Comparison of ENCODE assay signal across 8 cellular contexts in genomic region chr5:173017087-173017486, GRCh38. TPM values are rescaled to one million over a fixed set of nuclear protein-coding genes. Genes with fewer than 3 reads are reported as not detected.
DNase-seq lines count a peak whose midpoint lies in the region; ATAC-seq and TF ChIP-seq lines count a peak whose summit lies in the region.
"Not testable (repeated sequence)": the region's sequence is repeated elsewhere in the genome, so short reads cannot be mapped to it uniquely, and the experiment has no call there.

No MANE protein-coding gene starts in this region.

- H3K4me1 ChIP-seq in PC-3 (ENCODE audit: insufficient read depth, low read length) (peaks cover 22% of the 10 kb centered on the region), cardiac muscle cell (ENCODE audit: low read depth) (peaks cover 24% of the 10 kb centered on the region), subcutaneous abdominal adipose tissue (ENCODE audit: control insufficient read depth in 5 of 5, insufficient read depth in 5 of 5, low read length in 5 of 5) (peaks cover 4 to 33% (median 29%) of the 10 kb centered on the region in 5 donors)
- not testable (repeated sequence) for H3K4me1 ChIP-seq in trophoblast cell (ENCODE audit: control insufficient read depth in 1 of 2, insufficient read depth in 2 of 2, low read length in 2 of 2)

- not testable (repeated sequence) for H3K14ac ChIP-seq in trophoblast cell (ENCODE audit: low read length)

- H3K36me3 ChIP-seq in PC-3 (ENCODE audit: low read depth, low read length); cardiac muscle cell; trophoblast cell (ENCODE audit: control insufficient read depth in 1 of 2, insufficient read depth in 2 of 2, low read length in 2 of 2): not testable (repeated sequence)
- H3K36me3 ChIP-seq in subcutaneous abdominal adipose tissue (ENCODE audit: control insufficient read depth in 5 of 5, insufficient read depth in 5 of 5, low read length in 5 of 5) = peaks cover 1 to 18% (median 12%) of the 10 kb centered on the region in 5 donors

- H2AK5ac ChIP-seq in trophoblast cell (ENCODE audit: low read length) = not testable (repeated sequence)

- not testable (repeated sequence) for H3K9me2 ChIP-seq in PC-3 (replicated peaks; ENCODE audit: low read length)

- not testable (repeated sequence) for H4K8ac ChIP-seq in trophoblast cell (ENCODE audit: low read depth, low read length)

- H3K4me2 ChIP-seq in PC-3 (ENCODE audit: low read length) = peak overlapping the region; percentile 31
- not testable (repeated sequence) for H3K4me2 ChIP-seq in trophoblast cell (ENCODE audit: low read length)

- intact Hi-C loops in PC-3 (cut with micrococcal nuclease) = loop anchor here (2.0 to 5.0 kb wide), 2 partner anchors 32 to 40 kb away; partner anchors contain the start of gene CREBRF

- peaks cover 17% of the 10 kb centered on the region for H4K20me1 ChIP-seq in PC-3 (ENCODE audit: low read length)

- WGBS in trophoblast cell (ENCODE audit: extremely low coverage, insufficient coverage, insufficient read length) = no CpG with 5 or more reads among the region's 15 CpGs

- H3K27ac ChIP-seq in C4-2B (peak overlapping the region; percentile 74), PC-3 (ENCODE audit: low read length) (peak overlapping the region; percentile 58), caudate nucleus (ENCODE audit: low read depth, low read length) (peak overlapping the region; percentile 91), cardiac muscle cell (peak overlapping the region; percentile 80), subcutaneous abdominal adipose tissue (ENCODE audit: low read depth, low read length) (peak overlapping the region; percentile 84)
- not testable (repeated sequence) for H3K27ac ChIP-seq in trophoblast cell (ENCODE audit: low read depth, low read length)

- H3K9ac ChIP-seq in PC-3 (ENCODE audit: low read length); trophoblast cell (ENCODE audit: low read length): not testable (repeated sequence)
- H3K9ac ChIP-seq in subcutaneous abdominal adipose tissue (ENCODE audit: low read length in 5 of 5) = peak overlapping the region in 2 of 5 donors; percentile 1 to 40

- H3F3A ChIP-seq in PC-3 (ENCODE audit: low read length, unreplicated experiment) = not testable (repeated sequence)

- H3K27ac Mint-ChIP-seq in activated T-helper 17 cell treated with anti-CD3 and anti-CD28 coated beads, Interleukin-2, amount 50 U/mL, for 72 hours = peak overlapping the region; percentile 88
- H3K27ac Mint-ChIP-seq in memory B cell = peak overlapping the region; percentile 84

- H3K23ac ChIP-seq in trophoblast cell (ENCODE audit: low read length) = not testable (repeated sequence)

- peaks cover 73% of the 10 kb centered on the region for H3K79me2 ChIP-seq in PC-3 (ENCODE audit: low read length)
- H3K79me2 ChIP-seq in trophoblast cell (ENCODE audit: control insufficient read depth, insufficient read depth, low read length, poor library complexity) = not testable (repeated sequence)

- CTCF ChIA-PET in PC-3 (lab: Charles Lee) = not testable (repeated sequence)

- H3K4ac ChIP-seq in trophoblast cell (ENCODE audit: low read depth, low read length) = peak overlapping the region; percentile 72

- H2AFZ ChIP-seq in PC-3 (ENCODE audit: low read length); trophoblast cell (ENCODE audit: insufficient read depth, low read length, poor library complexity): not testable (repeated sequence)

- not testable (repeated sequence) for H4K12ac ChIP-seq in trophoblast cell (ENCODE audit: low read depth, low read length)

- POLR2A ChIA-PET in PC-3 (lab: Charles Lee; ENCODE audit: unreplicated experiment) = interaction anchor here (0.6 kb wide), 1 partner anchor 22 kb away, joined by 3 read pairs; no protein-coding TSS in a partner anchor

- H3K4me3 Mint-ChIP-seq in activated T-helper 17 cell treated with anti-CD3 and anti-CD28 coated beads, Interleukin-2, amount 50 U/mL, for 72 hours = peak overlapping the region; percentile 51
- H3K4me3 Mint-ChIP-seq in memory B cell = not testable (repeated sequence)

- H3K18ac ChIP-seq in trophoblast cell (ENCODE audit: low read length) = not testable (repeated sequence)

- not testable (repeated sequence) for H3K27me3 Mint-ChIP-seq in activated T-helper 17 cell treated with anti-CD3 and anti-CD28 coated beads, Interleukin-2, amount 50 U/mL, for 72 hours; memory B cell

- not testable (repeated sequence) for H3K9me3 ChIP-seq in PC-3 (ENCODE audit: low read length); cardiac muscle cell (ENCODE audit: low read depth); trophoblast cell (ENCODE audit: insufficient read depth, low read depth, low read length); subcutaneous abdominal adipose tissue (ENCODE audit: control insufficient read depth in 5 of 5, low read length in 5 of 5)

- H3K27me3 ChIP-seq in PC-3 (ENCODE audit: low read length); cardiac muscle cell; trophoblast cell (ENCODE audit: insufficient read depth, low read length); subcutaneous abdominal adipose tissue (ENCODE audit: control insufficient read depth in 5 of 5, insufficient read depth in 4 of 5, low read length in 5 of 5): not testable (repeated sequence)

- peaks cover 36% of the 10 kb centered on the region for H3K4me1 Mint-ChIP-seq in activated T-helper 17 cell treated with anti-CD3 and anti-CD28 coated beads, Interleukin-2, amount 50 U/mL, for 72 hours
- H3K4me1 Mint-ChIP-seq in memory B cell = peaks cover 32% of the 10 kb centered on the region

- not testable (repeated sequence) for H2BK12ac ChIP-seq in trophoblast cell (ENCODE audit: low read length)

- BruUV-seq in PC-3 (replicated peaks; lab: Mats Ljungman, UMichigan) = not testable (repeated sequence)

- H3K9me3 Mint-ChIP-seq in activated T-helper 17 cell treated with anti-CD3 and anti-CD28 coated beads, Interleukin-2, amount 50 U/mL, for 72 hours; memory B cell: not testable (repeated sequence)

- DNase-seq in PC-3; caudate nucleus (lab: John Stamatoyannopoulos, UW); cardiac muscle cell (ENCODE audit: low read depth in 1 of 2, low spot score in 1 of 2); memory B cell (ENCODE audit: low spot score in 2 of 2); trophoblast cell: not testable (repeated sequence)

- not testable (repeated sequence) for H3K79me1 ChIP-seq in trophoblast cell (ENCODE audit: low read length)

- H2BK5ac ChIP-seq in trophoblast cell (ENCODE audit: low read depth, low read length, poor library complexity) = not testable (repeated sequence)

- not testable (repeated sequence) for TF ChIP-seq CTCF in C4-2B (conservative IDR thresholded peaks at IDR 0.05); PC-3 (conservative IDR thresholded peaks at IDR 0.05; ENCODE audit: low read depth, low read length); cardiac muscle cell (IDR thresholded peaks at IDR 0.05; ENCODE audit: low read depth, low read length)

- H4K91ac ChIP-seq in trophoblast cell (ENCODE audit: low read depth, low read length) = not testable (repeated sequence)

- not testable (repeated sequence) for ATAC-seq in PC-3; activated T-helper 17 cell treated with anti-CD3 and anti-CD28 coated beads, Interleukin-2, amount 50 U/mL, for 72 hours (replicated peaks); memory B cell (ENCODE audit: low read depth)

- H2BK120ac ChIP-seq in trophoblast cell (ENCODE audit: insufficient read depth, low read length, poor library complexity) = not testable (repeated sequence)

- peaks cover 54% of the 10 kb centered on the region for H3K36me3 Mint-ChIP-seq in activated T-helper 17 cell treated with anti-CD3 and anti-CD28 coated beads, Interleukin-2, amount 50 U/mL, for 72 hours (ENCODE audit: low read depth)
- peaks cover 22% of the 10 kb centered on the region for H3K36me3 Mint-ChIP-seq in memory B cell

- H3K4me3 ChIP-seq in PC-3 (ENCODE audit: low read length); cardiac muscle cell; trophoblast cell (ENCODE audit: low read depth, low read length); subcutaneous abdominal adipose tissue (ENCODE audit: low read depth in 1 of 5, low read length in 5 of 5): not testable (repeated sequence)

RNA-seq across cellular contexts. Expression of gene ATP6V0E1, which starts 33.5 kb away (rescaled TPM):
- 154 and 162 TPM in 2 replicates for total RNA-seq in PC-3 (2014; rRNA removed)
- total RNA-seq in activated T-helper 17 cell treated with anti-CD3 and anti-CD28 coated beads, Interleukin-2, amount 50 U/mL, for 72 hours = 100 to 1,000 TPM; 123 to 163 TPM
- total RNA-seq in cardiac muscle cell = 52.2 and 64.2 TPM in 2 replicates
- 224 and 301 TPM in 2 replicates for polyA plus RNA-seq in cardiac muscle cell
- polyA plus RNA-seq in trophoblast cell (2013) = 246 and 249 TPM in 2 replicates

RNA-seq across cellular contexts. Expression of gene CREBRF, which starts 39.1 kb away (rescaled TPM):
- total RNA-seq in PC-3 (2014; rRNA removed) (2.0 and 4.9 TPM in 2 replicates), cardiac muscle cell (11.6 and 11.9 TPM in 2 replicates)
- 10 to 100 TPM; 10.5 to 29.5 TPM for total RNA-seq in activated T-helper 17 cell treated with anti-CD3 and anti-CD28 coated beads, Interleukin-2, amount 50 U/mL, for 72 hours
- 5.8 and 18.0 TPM in 2 replicates for polyA plus RNA-seq in cardiac muscle cell
- polyA plus RNA-seq in trophoblast cell (2013) = 6.1 and 6.2 TPM in 2 replicates

RNA-seq across cellular contexts. Expression of gene RPL26L1, which starts 57.9 kb away (rescaled TPM):
- total RNA-seq in PC-3 (2014; rRNA removed) (73.9 and 93.1 TPM in 2 replicates), cardiac muscle cell (56.7 and 73.4 TPM in 2 replicates)
- total RNA-seq in activated T-helper 17 cell treated with anti-CD3 and anti-CD28 coated beads, Interleukin-2, amount 50 U/mL, for 72 hours = 10 to 100 TPM; 31.8 to 64.9 TPM
- polyA plus RNA-seq in cardiac muscle cell = 91.4 and 108 TPM in 2 replicates
- 61.9 and 63.3 TPM in 2 replicates for polyA plus RNA-seq in trophoblast cell (2013)
